11 cellular contexts compared by ENCODE assay signal in the genomic region with DNA sequence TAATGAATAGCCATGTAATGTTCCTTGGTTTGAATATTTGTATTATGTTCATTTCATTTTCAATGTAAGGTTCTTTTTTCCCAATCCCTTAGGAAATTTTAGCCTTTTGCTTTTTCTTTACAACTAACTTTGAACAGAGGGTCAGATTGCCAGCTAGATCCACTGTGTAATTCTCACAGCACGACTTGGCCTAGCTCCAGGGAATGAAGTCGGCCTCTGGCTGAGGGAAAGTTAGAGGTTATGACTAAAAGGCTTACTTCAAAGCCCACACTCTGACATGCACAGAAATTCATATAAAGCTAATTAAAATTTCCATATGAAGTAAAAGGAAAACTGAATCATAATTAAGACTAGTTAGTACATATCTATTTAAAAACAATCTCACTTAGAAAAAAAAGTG. TPM values are rescaled to one million over a fixed set of nuclear protein-coding genes. Genes with fewer than 3 reads are reported as not detected.
DNase-seq lines count a peak whose midpoint lies in the region; ATAC-seq and TF ChIP-seq lines count a peak whose summit lies in the region.
"Had no signal": no experiment of that assay in that cellular context is flagged by ENCODE, and none has a peak within 500 bp of the region (broad histone marks: within the 10 kb centered on the region; RNA-seq: fewer than 3 reads in every experiment).

No MANE protein-coding gene starts in this region.

- no peak for ATAC-seq in body of pancreas
- ATAC-seq in activated CD8-positive, alpha-beta memory T cell treated with anti-CD3 and anti-CD28 coated beads, Interleukin-2, amount 10 ng/mL, durations not matched to agents 7 days and 5 days, result no peak
- no peak for ATAC-seq in GM18517 (IDR thresholded peaks at IDR 0.05; ENCODE audit: unreplicated experiment)

- no peak overlapping the region for H3K27ac ChIP-seq in body of pancreas

- H3K4me3 ChIP-seq in MG63 (no peak overlapping the region), body of pancreas (no peak overlapping the region)

- WGBS in body of pancreas, 2 donors, result 3 to 10% methylated on average over 2 of the region's 2 CpGs

- TF ChIP-seq CTCF in body of pancreas (IDR thresholded peaks at IDR 0.05), result no peak
- TF ChIP-seq CTCF in progenitor cell of endocrine pancreas (IDR thresholded peaks at IDR 0.05; ENCODE audit: unreplicated experiment), result no peak
- no peak for TF ChIP-seq CTCF in GM20000 (IDR thresholded peaks at IDR 0.05; ENCODE audit: extremely low read depth, missing control alignments)

- H3K27ac Mint-ChIP-seq in activated CD8-positive, alpha-beta memory T cell treated with anti-CD3 and anti-CD28 coated beads, Interleukin-2, amount 10 ng/mL, durations not matched to agents 7 days and 5 days, result no peak overlapping the region
- H3K27ac Mint-ChIP-seq in progenitor cell of endocrine pancreas, result no peak overlapping the region

- no peak for TF ChIP-seq POLR2A in body of pancreas (IDR thresholded peaks at IDR 0.05)

- H3K4me3 Mint-ChIP-seq in activated CD8-positive, alpha-beta memory T cell treated with anti-CD3 and anti-CD28 coated beads, Interleukin-2, amount 10 ng/mL, durations not matched to agents 7 days and 5 days, result no peak overlapping the region
- H3K4me3 Mint-ChIP-seq in progenitor cell of endocrine pancreas (ENCODE audit: low read depth), result no peak overlapping the region

- H3K9me3 ChIP-seq in MG63, result no peaks in the 10 kb centered on the region
- H3K9me3 ChIP-seq in body of pancreas, result no peaks in the 10 kb centered on the region

- H3K4me1 Mint-ChIP-seq in activated CD8-positive, alpha-beta memory T cell treated with anti-CD3 and anti-CD28 coated beads, Interleukin-2, amount 10 ng/mL, durations not matched to agents 7 days and 5 days, result no peaks in the 10 kb centered on the region
- H3K4me1 Mint-ChIP-seq in progenitor cell of endocrine pancreas (ENCODE audit: low read depth), result no peaks in the 10 kb centered on the region

- no peaks in the 10 kb centered on the region for H3K36me3 ChIP-seq in MG63
- no peaks in the 10 kb centered on the region for H3K36me3 ChIP-seq in body of pancreas (replicated peaks in 1 of 2; ENCODE audit: insufficient read depth in 1 of 2, low read depth in 2 of 2)

- H3K27me3 Mint-ChIP-seq in activated CD8-positive, alpha-beta memory T cell treated with anti-CD3 and anti-CD28 coated beads, Interleukin-2, amount 10 ng/mL, durations not matched to agents 7 days and 5 days, result no peaks in the 10 kb centered on the region
- H3K27me3 Mint-ChIP-seq in progenitor cell of endocrine pancreas, result no peaks in the 10 kb centered on the region

- no peaks in the 10 kb centered on the region for H3K27me3 ChIP-seq in MG63
- no peaks in the 10 kb centered on the region for H3K27me3 ChIP-seq in body of pancreas

- no peaks in the 10 kb centered on the region for H3K36me3 Mint-ChIP-seq in activated CD8-positive, alpha-beta memory T cell treated with anti-CD3 and anti-CD28 coated beads, Interleukin-2, amount 10 ng/mL, durations not matched to agents 7 days and 5 days
- no peaks in the 10 kb centered on the region for H3K36me3 Mint-ChIP-seq in progenitor cell of endocrine pancreas (ENCODE audit: insufficient read depth)

- CTCF ChIA-PET in activated CD8-positive, alpha-beta memory T cell treated with anti-CD3 and anti-CD28 coated beads, Interleukin-2, amount 10 ng/mL, durations not matched to agents 7 days and 5 days (lab: Charles Lee), result no interaction called here

- peak; percentile 54 for DNase-seq in ELR (ENCODE audit: low read depth)
- DNase-seq in MG63, result peak; percentile 50
- DNase-seq in body of pancreas, result peak in 3 of 4 donors; percentile 2 to 32 (median 13)
- DNase-seq in left kidney (ENCODE audit: low read depth, low spot score), result peak; percentile 49
- no peak for DNase-seq in activated CD8-positive, alpha-beta memory T cell treated with anti-CD3 and anti-CD28 coated beads, Interleukin-2, amount 10 ng/mL, durations not matched to agents 7 days and 5 days
- DNase-seq in progenitor cell of endocrine pancreas (ENCODE audit: low spot score, unreplicated experiment), result no peak
- no peak for DNase-seq in GM20000 (ENCODE audit: low spot score)
- DNase-seq: activated CD4-positive, alpha-beta T cell treated with anti-CD3 and anti-CD28 coated beads for 4 hours; activated gamma-delta T cell; NCI-H524 treated with DMSO at 0.1 percent for 48 hours had no signal

- intact Hi-C loops in body of pancreas (cut with DNase I), result no loop called here

- H3K9me3 Mint-ChIP-seq in activated CD8-positive, alpha-beta memory T cell treated with anti-CD3 and anti-CD28 coated beads, Interleukin-2, amount 10 ng/mL, durations not matched to agents 7 days and 5 days (ENCODE audit: low read depth), result peaks cover 13% of the 10 kb centered on the region
- peaks cover 3% of the 10 kb centered on the region for H3K9me3 Mint-ChIP-seq in progenitor cell of endocrine pancreas (ENCODE audit: low read depth)

- no peaks in the 10 kb centered on the region for H3K4me1 ChIP-seq in body of pancreas

RNA-seq across cellular contexts. Expression of gene ROBO1, which starts 38.7 kb away (rescaled TPM):
- 3.2 and 7.0 TPM in 2 replicates for total RNA-seq in MG63 (2014; rRNA removed; shearing (Covaris generic); ENCODE audit: low replicate concordance)
- total RNA-seq in body of pancreas (1 to 10 TPM; 3.9 to 9.9 TPM), progenitor cell of endocrine pancreas (78.0 and 78.6 TPM in 2 replicates)
- under 1 TPM; 0.32 to 0.87 TPM for total RNA-seq in activated CD8-positive, alpha-beta memory T cell treated with anti-CD3 and anti-CD28 coated beads, Interleukin-2, amount 10 ng/mL, durations not matched to agents 7 days and 5 days

Comparison
In these comparisons a context has a peak if more than half of its experiments do, and no peak if none do; other contexts are left out.
1. DNase-seq: peak in ELR (single experiment), MG63 (single experiment), body of pancreas (3 of 4) and left kidney (single experiment); none in activated CD8-positive, alpha-beta memory T cell treated with anti-CD3 and anti-CD28 coated beads, Interleukin-2, amount 10 ng/mL, durations not matched to agents 7 days and 5 days (single experiment), progenitor cell of endocrine pancreas (single experiment) and GM20000 (single experiment).